In genomic region chr5:102581011-102581410, GRCh38 we compare ENCODE assay signal across 25 cellular contexts.
"Had no signal": no experiment of that assay in that cellular context is flagged by ENCODE, and none has a peak within 500 bp of the region (broad histone marks: within the 10 kb centered on the region; RNA-seq: fewer than 3 reads in every experiment).

No MANE protein-coding gene starts in this region.

- H3K27me3 ChIP-seq: ascending aorta, Peyer's patch, SJCRH30 had no signal

- H3K36me3 ChIP-seq: ascending aorta, Peyer's patch, SJCRH30 had no signal

- DNase-seq: activated CD4-positive, alpha-beta T cell treated with anti-CD3 and anti-CD28 coated beads for 36 hours; activated CD4-positive, alpha-beta T cell treated with anti-CD3 and anti-CD28 coated beads, Interleukin-2, amount 50 U/mL, for 1 hour; activated CD8-positive, alpha-beta memory T cell treated with anti-CD3 and anti-CD28 coated beads, Interleukin-2, amount 50 U/mL, for 4 hours; activated CD8-positive, alpha-beta T cell treated with anti-CD3 and anti-CD28 coated beads for 36 hours; activated naive CD4-positive, alpha-beta T cell treated with anti-CD3 and anti-CD28 coated beads, Interleukin-2, amount 50 U/mL, for 16 hours; activated naive CD8-positive, alpha-beta T cell treated with anti-CD3 and anti-CD28 coated beads, Interleukin-2, amount 10 ng/mL, durations not matched to agents 7 days and 5 days; amniotic stem cell; Kasumi-1; KBM-7; NCI-H146; NCI-H187 treated with DMSO at 0.1 percent for 48 hours; NCI-H2081 treated with DMSO at 0.1 percent for 48 hours; NCI-H2171 treated with DMSO at 0.1 percent for 48 hours; NCI-H345; NCI-H510A; NCI-H526 treated with DMSO at 0.1 percent for 48 hours; NCI-H82; Peyer's patch; Right ventricle myocardium superior; SJCRH30; SK-N-SH; T-helper 1 cell had no signal

- H3K27ac ChIP-seq: ascending aorta, Peyer's patch, RWPE1, SJCRH30, VCaP had no signal

- H3K9me3 ChIP-seq: ascending aorta, Peyer's patch, SJCRH30, SK-N-SH had no signal

- H3K4me3 ChIP-seq: ascending aorta, Peyer's patch, SJCRH30 had no signal
